ENCODE assay signal across 14 cellular contexts in the genomic region with DNA sequence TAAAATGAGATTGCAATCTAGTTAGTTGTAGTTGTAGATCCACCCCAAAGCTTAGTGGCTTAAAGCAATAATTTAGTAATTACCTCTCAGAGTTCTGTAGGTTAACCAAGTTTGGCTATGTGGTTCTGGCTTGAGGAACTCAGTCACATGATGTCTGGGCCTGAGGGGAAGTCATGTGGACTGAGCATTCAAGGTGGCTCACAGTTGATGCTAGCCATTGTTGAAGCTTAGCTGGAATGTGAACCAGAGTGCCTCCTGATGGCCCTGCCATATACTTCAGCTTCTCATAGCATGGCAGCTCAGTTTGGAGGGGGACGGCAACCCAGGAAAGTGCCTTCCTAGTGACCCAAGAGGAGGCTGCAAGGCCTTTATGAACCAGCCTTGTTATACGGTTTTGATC.
"Had no signal": no experiment of that assay in that cellular context is flagged by ENCODE, and none has a peak within 500 bp of the region (broad histone marks: within the 10 kb centered on the region; RNA-seq: fewer than 3 reads in every experiment).

No MANE protein-coding gene starts in this region.

- H3K4me3 Mint-ChIP-seq: activated naive CD8-positive, alpha-beta T cell treated with anti-CD3 and anti-CD28 coated beads for 36 hours; activated T-cell treated with anti-CD3 and anti-CD28 coated beads, Interleukin-2, amount 50 U/mL, for 24 hours; nephron progenitor cell; stimulated activated memory B cell treated with anti-CD40 and anti-IgM and Interleukin-4, amounts not matched to agents 10 μg/mL and 1 μg/mL and 100 μg/mL, for 72 hours had no signal

- ATAC-seq: foreskin keratinocyte; left cardiac atrium; stimulated activated memory B cell treated with anti-CD40 and anti-IgM and Interleukin-4, amounts not matched to agents 10 μg/mL and 1 μg/mL and 100 μg/mL, for 72 hours had no signal

- H3K9me3 Mint-ChIP-seq: activated naive CD8-positive, alpha-beta T cell treated with anti-CD3 and anti-CD28 coated beads for 36 hours; activated T-cell treated with anti-CD3 and anti-CD28 coated beads, Interleukin-2, amount 50 U/mL, for 24 hours; nephron progenitor cell had no signal

- H3K4me1 Mint-ChIP-seq: activated naive CD8-positive, alpha-beta T cell treated with anti-CD3 and anti-CD28 coated beads for 36 hours; nephron progenitor cell; stimulated activated memory B cell treated with anti-CD40 and anti-IgM and Interleukin-4, amounts not matched to agents 10 μg/mL and 1 μg/mL and 100 μg/mL, for 72 hours had no signal

- H3K27me3 Mint-ChIP-seq: activated naive CD8-positive, alpha-beta T cell treated with anti-CD3 and anti-CD28 coated beads for 36 hours; activated T-cell treated with anti-CD3 and anti-CD28 coated beads, Interleukin-2, amount 50 U/mL, for 24 hours; stimulated activated memory B cell treated with anti-CD40 and anti-IgM and Interleukin-4, amounts not matched to agents 10 μg/mL and 1 μg/mL and 100 μg/mL, for 72 hours had no signal

- H3K27ac Mint-ChIP-seq: activated naive CD8-positive, alpha-beta T cell treated with anti-CD3 and anti-CD28 coated beads for 36 hours; activated T-cell treated with anti-CD3 and anti-CD28 coated beads, Interleukin-2, amount 50 U/mL, for 24 hours; nephron progenitor cell; stimulated activated memory B cell treated with anti-CD40 and anti-IgM and Interleukin-4, amounts not matched to agents 10 μg/mL and 1 μg/mL and 100 μg/mL, for 72 hours had no signal

- DNase-seq: activated naive CD4-positive, alpha-beta T cell treated with Interleukin-2 at 50 U/mL for 16 hours; activated naive CD8-positive, alpha-beta T cell treated with anti-CD3 and anti-CD28 coated beads for 36 hours; activated T-cell treated with anti-CD3 and anti-CD28 coated beads, Interleukin-2, amount 50 U/mL, for 24 hours; central memory CD4-positive, alpha-beta T cell; dermis blood vessel endothelial cell; effector CD8-positive, alpha-beta T cell; foreskin keratinocyte; left cardiac atrium; nephron progenitor cell; posterior cingulate gyrus; sigmoid colon; stimulated activated CD4-positive, alpha-beta T cell treated with anti-CD3 and anti-CD28 coated beads, Interleukin-15, amount 100 ng/mL, for 24 hours; stomach had no signal

- H3K36me3 Mint-ChIP-seq: activated naive CD8-positive, alpha-beta T cell treated with anti-CD3 and anti-CD28 coated beads for 36 hours; stimulated activated memory B cell treated with anti-CD40 and anti-IgM and Interleukin-4, amounts not matched to agents 10 μg/mL and 1 μg/mL and 100 μg/mL, for 72 hours had no signal
